In the genomic region with DNA sequence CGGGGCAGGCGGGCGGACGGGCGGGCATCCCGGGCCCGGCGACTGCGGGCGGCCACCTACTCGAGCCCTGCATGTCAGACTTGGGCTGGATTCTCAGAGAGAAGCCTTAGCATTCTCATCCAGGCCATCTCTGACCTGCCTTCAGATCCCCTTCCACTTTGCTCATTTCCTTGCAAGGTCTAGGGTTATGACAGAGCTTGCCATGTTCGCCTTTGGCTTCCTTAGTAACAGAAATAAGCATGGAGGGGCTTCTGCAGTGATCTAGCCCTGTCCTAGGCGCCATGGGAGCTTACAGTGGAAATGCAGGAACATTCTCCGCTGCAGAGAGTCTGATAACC, we compare ENCODE assay signal across 8 cellular contexts. TPM values are rescaled to one million over a fixed set of nuclear protein-coding genes. Genes with fewer than 3 reads are reported as not detected.
DNase-seq lines count a peak whose midpoint lies in the region; ATAC-seq, FAIRE-seq and TF ChIP-seq lines count a peak whose summit lies in the region.

No MANE protein-coding gene starts in this region.

- peaks cover 11% of the 10 kb centered on the region for H3K4me1 Mint-ChIP-seq in MCF 10A (ENCODE audit: insufficient read depth, unreplicated experiment)

- FAIRE-seq in HTR-8/SVneo (lab: Jason Lieb, UNC): no peak

- ATAC-seq in mucosa of descending colon (no peak), GM19397 (IDR thresholded peaks at IDR 0.05; ENCODE audit: unreplicated experiment) (no peak)

- CTCF ChIA-PET in AG04450 (lab: Charles Lee): interaction anchor here (0.6 to 2.5 kb wide), 9 partner anchors 8 to 99 kb away, joined by 3 to 9 read pairs (median 4); no protein-coding TSS in a partner anchor
- CTCF ChIA-PET in MCF 10A (lab: Yijun Ruan, JAX): interaction anchor here (0.7 to 2.3 kb wide), 10 partner anchors 14 to 379 kb away, joined by 3 to 16 read pairs (median 4); no protein-coding TSS in a partner anchor

- H3K9me3 ChIP-seq in AG04450 (ENCODE audit: control insufficient read depth, insufficient read depth, low read length) (no peaks in the 10 kb centered on the region), mucosa of descending colon (no peaks in the 10 kb centered on the region)

- intact Hi-C loops in MCF 10A (cut with micrococcal nuclease): loop anchor here (2.0 to 5.0 kb wide), 2 partner anchors 100 to 136 kb away; no protein-coding TSS in a partner anchor
- intact Hi-C loops in mucosa of descending colon (cut with DNase I, micrococcal nuclease): loop anchor here in 1 of 2 donors (5.0 kb wide), 1 partner anchor 94 kb away; no protein-coding TSS in a partner anchor

- peak overlapping the region; percentile 83 for H3K4me3 Mint-ChIP-seq in MCF 10A (ENCODE audit: unreplicated experiment)

- H3K27ac Mint-ChIP-seq in MCF 10A (ENCODE audit: low read depth, unreplicated experiment): no peak overlapping the region

- DNase-seq in AG04450 (ENCODE audit: low read depth, low spot score): no peak
- DNase-seq in HTR-8/SVneo (ENCODE audit: insufficient read length, low spot score): peak; percentile 15
- no peak for DNase-seq in MCF 10A (ENCODE audit: unreplicated experiment)
- DNase-seq in mucosa of descending colon: no peak
- no peak for DNase-seq in GM10266 (ENCODE audit: extremely low spot score)
- no peak for DNase-seq in HUDEP-2 (lab: John Stamatoyannopoulos, UW; ENCODE audit: unreplicated experiment in 76 of 76)
- DNase-seq in NCI-H1436 (lab: John Stamatoyannopoulos, UW): no peak

- H3K4me3 ChIP-seq in AG04450 (ENCODE audit: low read depth, low read length): peak overlapping the region; percentile 64
- H3K4me3 ChIP-seq in mucosa of descending colon: peak overlapping the region; percentile 82

- H3K36me3 Mint-ChIP-seq in MCF 10A (ENCODE audit: insufficient read depth, unreplicated experiment): no peaks in the 10 kb centered on the region

- no peaks in the 10 kb centered on the region for H3K9me3 Mint-ChIP-seq in MCF 10A (ENCODE audit: unreplicated experiment)

- H3K27me3 ChIP-seq in AG04450 (ENCODE audit: control insufficient read depth, insufficient read depth, low read length): no peaks in the 10 kb centered on the region

- H3K36me3 ChIP-seq in mucosa of descending colon (ENCODE audit: low read depth): no peaks in the 10 kb centered on the region

- BruUV-seq in MCF 10A (replicated peaks; lab: Mats Ljungman, UMichigan): no TSS peak

- TF ChIP-seq CTCF in AG04450 (IDR thresholded peaks at IDR 0.05; ENCODE audit: low read depth, low read length) (no peak), MCF 10A (IDR thresholded peaks at IDR 0.05; ENCODE audit: unreplicated experiment) (no peak), mucosa of descending colon (IDR thresholded peaks at IDR 0.05) (no peak), GM10266 (IDR thresholded peaks at IDR 0.05; ENCODE audit: control insufficient read depth, insufficient read depth, low read depth, missing control alignments) (no peak)

- POLR2A ChIA-PET in AG04450 (lab: Yijun Ruan, JAX) (interaction anchor here (0.6 to 1.7 kb wide), 8 partner anchors 9 to 129 kb away, joined by 3 to 10 read pairs (median 6); no protein-coding TSS in a partner anchor), MCF 10A (lab: Yijun Ruan, JAX) (interaction anchor here (0.7 to 6.3 kb wide), 22 partner anchors 9 to 224 kb away, joined by 3 to 88 read pairs (median 6); no protein-coding TSS in a partner anchor)

- no peaks in the 10 kb centered on the region for H3K27me3 Mint-ChIP-seq in MCF 10A (ENCODE audit: insufficient read depth, unreplicated experiment)

- peaks cover 10% of the 10 kb centered on the region for H3K4me1 ChIP-seq in mucosa of descending colon (ENCODE audit: low read depth)

- no peak overlapping the region for H3K27ac ChIP-seq in AG04450 (ENCODE audit: low read depth, low read length)

RNA-seq across cellular contexts. Expression of a gene that starts 0.6 kb away (rescaled TPM):
- polyA plus RNA-seq in AG04450 (2011; rRNA removed): 50.6 and 53.0 TPM in 2 replicates
- 49.6 and 58.3 TPM in 2 replicates for polyA minus RNA-seq in AG04450 (2011; rRNA and poly(A)+ RNA removed)
- total RNA-seq in MCF 10A (2022) (26.4 and 41.4 TPM in 2 replicates), mucosa of descending colon (10 to 100 TPM; 14.7 to 38.4 (median 15.8) TPM)
